In genomic region chr1:93519196-93519825, GRCh38 we compare ENCODE assay signal across 19 cellular contexts.
DNase-seq lines count a peak whose midpoint lies in the region; ATAC-seq and TF ChIP-seq lines count a peak whose summit lies in the region.
"Had no signal": no experiment of that assay in that cellular context is flagged by ENCODE, and none has a peak within 500 bp of the region (broad histone marks: within the 10 kb centered on the region; RNA-seq: fewer than 3 reads in every experiment).

No MANE protein-coding gene starts in this region.

- CTCF ChIA-PET in WTC11 (lab: Charles Lee) (interaction anchor here (0.5 to 1.6 kb wide), 2 partner anchors 214 to 771 kb away, joined by 4 read pairs; no protein-coding TSS in a partner anchor), GM10248 (lab: Yijun Ruan, JAX) (no interaction called here)

- H3K4me1 Mint-ChIP-seq in WTC11 = peaks cover 20% of the 10 kb centered on the region
- H3K4me1 Mint-ChIP-seq: activated naive CD8-positive, alpha-beta T cell treated with anti-CD3 and anti-CD28 coated beads for 36 hours; CD4-positive, CD25-positive, alpha-beta regulatory T cell had no signal

- TF ChIP-seq CTCF in WTC11 (IDR thresholded peaks at IDR 0.05) (no peak), fibroblast of the aortic adventitia (IDR thresholded peaks at IDR 0.05; ENCODE audit: insufficient read depth, low read length) (no peak), suprapubic skin (IDR thresholded peaks at IDR 0.05) (no peak), GM10248 (IDR thresholded peaks at IDR 0.05; ENCODE audit: control extremely low read depth, extremely low read depth, low read depth, missing control alignments) (no peak)

- ATAC-seq in WTC11 = no peak
- ATAC-seq: natural killer cell treated with Interleukin-12 subunit alpha and Interleukin-12 subunit beta and Interleukin-15 and Interleukin-18, amount 100 ng/mL, for 72 hours; right cardiac atrium; T-helper 17 cell had no signal

- H3K4me3 ChIP-seq in fibroblast of the aortic adventitia (ENCODE audit: low read depth, low read length) = no peak overlapping the region
- H3K4me3 ChIP-seq in suprapubic skin = no peak overlapping the region
- H3K4me3 ChIP-seq: lung, Peyer's patch, tibial nerve had no signal

- no peak for TF ChIP-seq POLR2A in suprapubic skin (IDR thresholded peaks at IDR 0.05)

- peaks cover 3% of the 10 kb centered on the region for H3K4me1 ChIP-seq in suprapubic skin
- H3K4me1 ChIP-seq: Peyer's patch, tibial nerve had no signal

- no peaks in the 10 kb centered on the region for H3K27me3 ChIP-seq in suprapubic skin
- H3K27me3 ChIP-seq: Peyer's patch, tibial nerve had no signal

- WGBS in suprapubic skin = 76% methylated on average over 2 of the region's 3 CpGs

- POLR2A ChIA-PET in WTC11 (lab: Charles Lee) = no interaction called here
- POLR2A ChIA-PET in GM10248 (lab: Yijun Ruan, JAX) = no interaction called here

- TF ChIP-seq EP300 in suprapubic skin (IDR thresholded peaks at IDR 0.05) = no peak

- H3K27ac ChIP-seq in suprapubic skin = peak overlapping the region; percentile 6
- H3K27ac ChIP-seq: tibial nerve had no signal

- no peaks in the 10 kb centered on the region for H3K9me3 Mint-ChIP-seq in WTC11
- H3K9me3 Mint-ChIP-seq: activated naive CD8-positive, alpha-beta T cell treated with anti-CD3 and anti-CD28 coated beads for 36 hours; natural killer cell treated with Interleukin-12 subunit alpha and Interleukin-12 subunit beta and Interleukin-15 and Interleukin-18, amount 100 ng/mL, for 72 hours had no signal

- peaks cover 6% of the 10 kb centered on the region for H3K36me3 Mint-ChIP-seq in WTC11
- H3K36me3 Mint-ChIP-seq: activated naive CD8-positive, alpha-beta T cell treated with anti-CD3 and anti-CD28 coated beads for 36 hours; CD4-positive, CD25-positive, alpha-beta regulatory T cell; natural killer cell treated with Interleukin-12 subunit alpha and Interleukin-12 subunit beta and Interleukin-15 and Interleukin-18, amount 100 ng/mL, for 72 hours had no signal

- H3K9me3 ChIP-seq in suprapubic skin = no peaks in the 10 kb centered on the region
- H3K9me3 ChIP-seq: Peyer's patch, tibial nerve had no signal

- no peak overlapping the region for H3K4me3 Mint-ChIP-seq in WTC11
- H3K4me3 Mint-ChIP-seq: activated naive CD8-positive, alpha-beta T cell treated with anti-CD3 and anti-CD28 coated beads for 36 hours; CD4-positive, CD25-positive, alpha-beta regulatory T cell; natural killer cell treated with Interleukin-12 subunit alpha and Interleukin-12 subunit beta and Interleukin-15 and Interleukin-18, amount 100 ng/mL, for 72 hours; T-helper 17 cell had no signal

- DNase-seq in HPDE6-E6E7 (ENCODE audit: extremely low spot score) (peak; percentile 23), WTC11 (ENCODE audit: low spot score) (no peak), fibroblast of the aortic adventitia (ENCODE audit: low read depth) (peak; percentile 17), suprapubic skin (ENCODE audit: low spot score in 2 of 2) (no peak), SKM-1 treated with dmso at 0.1 percent for 144 hours (lab: John Stamatoyannopoulos, UW; ENCODE audit: unreplicated experiment) (no peak), T-helper 1 cell (no peak), GM10248 (ENCODE audit: extremely low spot score) (no peak)
- DNase-seq: activated CD4-positive, alpha-beta T cell treated with anti-CD3 and anti-CD28 coated beads for 1 hour; activated naive CD8-positive, alpha-beta T cell treated with anti-CD3 and anti-CD28 coated beads for 36 hours; CD4-positive, CD25-positive, alpha-beta regulatory T cell; KG1; NCI-H146; right cardiac atrium; stimulated activated CD4-positive, alpha-beta T cell treated with anti-CD3 and anti-CD28 coated beads, Interleukin-4, amount 100 ng/mL, for 1 hour; T-helper 17 cell had no signal

- H3K27ac Mint-ChIP-seq in WTC11 = peak overlapping the region; percentile 31; the same call in 1 of the 2 replicates
- H3K27ac Mint-ChIP-seq: activated naive CD8-positive, alpha-beta T cell treated with anti-CD3 and anti-CD28 coated beads for 36 hours; CD4-positive, CD25-positive, alpha-beta regulatory T cell; natural killer cell treated with Interleukin-12 subunit alpha and Interleukin-12 subunit beta and Interleukin-15 and Interleukin-18, amount 100 ng/mL, for 72 hours; T-helper 17 cell had no signal

- no peaks in the 10 kb centered on the region for H3K36me3 ChIP-seq in suprapubic skin
- H3K36me3 ChIP-seq: tibial nerve had no signal

- H3K27me3 Mint-ChIP-seq in WTC11 (ENCODE audit: low read depth) = no peaks in the 10 kb centered on the region
- H3K27me3 Mint-ChIP-seq: activated naive CD8-positive, alpha-beta T cell treated with anti-CD3 and anti-CD28 coated beads for 36 hours; T-helper 17 cell had no signal

TF ChIP-seq in WTC11, 78 proteins besides CTCF, POLR2A, EP300 and RAD21:
- TF ChIP-seq KAT7 (CRISPR knock-in tag; IDR thresholded peaks at IDR 0.05; ENCODE audit: borderline replicate concordance) (no peak), ZNF219 (CRISPR knock-in tag; IDR thresholded peaks at IDR 0.05; ENCODE audit: borderline replicate concordance) (no peak)

Comparison
In these comparisons a context has a peak if more than half of its experiments do, and no peak if none do; other contexts are left out.
1. DNase-seq: peak in HPDE6-E6E7 (single experiment) and fibroblast of the aortic adventitia (single experiment); none in WTC11 (single experiment), suprapubic skin (0 of 2), SKM-1 treated with dmso at 0.1 percent for 144 hours (single experiment), T-helper 1 cell (0 of 5) and GM10248 (single experiment).